13 cellular contexts compared by ENCODE assay signal in the genomic region with DNA sequence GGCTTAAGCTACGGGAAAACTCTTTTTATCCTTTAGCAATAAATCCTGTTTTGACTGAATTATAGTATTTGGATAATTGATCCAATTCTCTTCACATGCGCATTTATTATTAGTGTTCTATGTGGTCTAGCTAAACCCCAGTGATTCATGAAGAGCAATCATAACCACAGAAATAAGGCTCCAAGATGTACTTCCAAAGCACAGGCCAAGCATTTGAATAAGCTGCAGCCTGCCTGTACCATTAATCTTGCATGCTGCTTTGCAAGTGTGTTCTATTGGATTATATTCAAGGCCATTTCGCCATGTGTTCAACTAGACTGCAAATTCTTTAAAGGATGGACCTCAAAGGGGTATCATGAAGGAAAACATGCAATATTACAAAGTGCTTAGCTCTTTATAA.
"Had no signal": no experiment of that assay in that cellular context is flagged by ENCODE, and none has a peak within 500 bp of the region (broad histone marks: within the 10 kb centered on the region; RNA-seq: fewer than 3 reads in every experiment).

No MANE protein-coding gene starts in this region.

- DNase-seq: esophagus squamous epithelium; foreskin keratinocyte; immature natural killer cell; kidney glomerular epithelial cell; mesendoderm; naive thymus-derived CD4-positive, alpha-beta T cell; nephron progenitor cell; psoas muscle; retina; right lobe of liver; stimulated activated CD4-positive, alpha-beta T cell treated with anti-CD3 and anti-CD28 coated beads, Interleukin-2, amount 100 ng/mL, for 24 hours; stimulated activated naive CD4-positive, alpha-beta T cell treated with Interleukin-2 at 50 U/mL for 16 hours; thyroid gland had no signal
